ENCODE assay signal across 21 cellular contexts in the genomic region with DNA sequence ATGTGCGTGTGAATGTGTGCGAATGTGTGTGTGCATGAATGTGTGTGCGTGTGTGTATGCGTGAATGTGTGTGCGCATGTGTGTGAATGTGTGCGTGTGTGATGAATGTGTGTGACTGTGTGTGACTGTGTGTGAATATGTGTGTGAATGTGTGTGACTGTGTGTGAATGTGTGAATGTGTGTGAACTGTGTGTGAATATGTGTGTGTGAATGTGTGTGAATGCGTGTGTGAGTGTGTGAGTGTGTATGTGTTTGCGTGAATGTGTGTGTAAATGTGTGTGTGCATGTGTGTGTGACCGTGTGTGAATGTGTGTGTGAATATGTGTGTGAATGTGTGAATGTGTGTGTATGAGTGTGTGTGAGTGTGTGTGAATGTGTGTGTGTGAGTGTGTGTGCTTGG.
DNase-seq lines count a peak whose midpoint lies in the region; ATAC-seq, FAIRE-seq and TF ChIP-seq lines count a peak whose summit lies in the region.
"Had no signal": no experiment of that assay in that cellular context is flagged by ENCODE, and none has a peak within 500 bp of the region (broad histone marks: within the 10 kb centered on the region; RNA-seq: fewer than 3 reads in every experiment).

No MANE protein-coding gene starts in this region.

- no peak for TF ChIP-seq POLR2A in GM12892 (IDR thresholded peaks at IDR 0.05; ENCODE audit: low read depth, low read length)
- no peak for TF ChIP-seq POLR2A in GM12878 (IDR thresholded peaks at IDR 0.05; ENCODE audit: low read depth, low read length)

- H3K4me3 Mint-ChIP-seq in osteocyte (ENCODE audit: unreplicated experiment) = no peak overlapping the region
- H3K4me3 Mint-ChIP-seq: CD4-positive, CD25-positive, alpha-beta regulatory T cell; CD8-positive, alpha-beta memory T cell had no signal

- H3K27ac ChIP-seq in HEK293 (ENCODE audit: extremely low read depth, low read depth, low read length) (no peak overlapping the region), GM12878 (ENCODE audit: control insufficient read depth, insufficient read depth) (no peak overlapping the region), neuronal stem cell (replicated peaks; ENCODE audit: low read length) (no peak overlapping the region), pancreas (no peak overlapping the region)
- H3K27ac ChIP-seq: GM23248 had no signal

- H3K36me3 Mint-ChIP-seq in osteocyte (ENCODE audit: unreplicated experiment) = no peaks in the 10 kb centered on the region
- H3K36me3 Mint-ChIP-seq: CD4-positive, CD25-positive, alpha-beta regulatory T cell; CD8-positive, alpha-beta memory T cell had no signal

- H2BK12ac ChIP-seq in neuronal stem cell (ENCODE audit: low read length) = no peak overlapping the region

- H4K91ac ChIP-seq in neuronal stem cell (ENCODE audit: low read depth, low read length, poor library complexity) = peak overlapping the region; percentile 79

- H3K4me2 ChIP-seq in GM12878 (ENCODE audit: control insufficient read depth, insufficient read depth) (no peak overlapping the region), neuronal stem cell (ENCODE audit: insufficient read depth, low read length, poor library complexity, severe bottlenecking) (no peak overlapping the region)

- H3K9me3 ChIP-seq in HEK293 (ENCODE audit: control insufficient read depth, insufficient read depth, low read depth, low read length) = no peaks in the 10 kb centered on the region
- no peaks in the 10 kb centered on the region for H3K9me3 ChIP-seq in GM12878 (replicated peaks; ENCODE audit: control insufficient read depth, insufficient read depth, low read length)
- peaks cover 0 to 5% of the 10 kb centered on the region in 2 donors for H3K9me3 ChIP-seq in neuronal stem cell (replicated peaks in 1 of 2; ENCODE audit: control insufficient read depth in 2 of 2, insufficient read depth in 1 of 2, low read depth in 1 of 2, low read length in 2 of 2)
- no peaks in the 10 kb centered on the region for H3K9me3 ChIP-seq in pancreas
- H3K9me3 ChIP-seq: BE2C had no signal

- no peak overlapping the region for H3K27ac Mint-ChIP-seq in osteocyte (ENCODE audit: unreplicated experiment)
- H3K27ac Mint-ChIP-seq: CD8-positive, alpha-beta memory T cell had no signal

- H3K9ac ChIP-seq in GM12878 (ENCODE audit: control insufficient read depth, insufficient read depth, low read length) (no peak overlapping the region), neuronal stem cell (ENCODE audit: low read depth, low read length, poor library complexity) (peak overlapping the region; percentile 71)
- H3K9ac ChIP-seq: GM23248 had no signal

- SMC1A ChIA-PET in GM12878 (lab: Charles Lee; ENCODE audit: uncharacterized antibody, unreplicated experiment) = interaction anchor here (2.0 kb wide), 1 partner anchor 15 kb away, joined by 4 read pairs; no protein-coding TSS in a partner anchor

- no peak overlapping the region for H2AK5ac ChIP-seq in neuronal stem cell (ENCODE audit: low read depth, low read length)

- H2BK15ac ChIP-seq in neuronal stem cell (ENCODE audit: low read length) = no peak overlapping the region

- H3K4me1 Mint-ChIP-seq in osteocyte (ENCODE audit: unreplicated experiment) = no peaks in the 10 kb centered on the region
- H3K4me1 Mint-ChIP-seq: CD4-positive, CD25-positive, alpha-beta regulatory T cell; CD8-positive, alpha-beta memory T cell had no signal

- intact Hi-C loops in GM12878 (cut with micrococcal nuclease; ENCODE audit: unreplicated experiment) = no loop called here
- intact Hi-C loops in pancreas (cut with DNase I) = no loop called here

- no peak overlapping the region for H3K23ac ChIP-seq in neuronal stem cell (ENCODE audit: low read depth, low read length, poor library complexity)

- TF ChIP-seq CTCF in HEK293 (tag by site-specific recombination; IDR thresholded peaks at IDR 0.05) (no peak), GM12878 (IDR thresholded peaks at IDR 0.05 in 2 of 3, conservative IDR thresholded peaks at IDR 0.05 in 1 of 3; ENCODE audit: control insufficient read depth in 2 of 3, extremely low read depth in 1 of 3, insufficient read depth in 1 of 3, low read depth in 3 of 3, low read length in 3 of 3) (no peak), osteocyte (IDR thresholded peaks at IDR 0.05) (no peak), pancreas (IDR thresholded peaks at IDR 0.05) (no peak)

- no peak overlapping the region for H4K8ac ChIP-seq in neuronal stem cell (ENCODE audit: low read depth, low read length)

- no peak for ATAC-seq in GM12878
- no peak for ATAC-seq in GM21737 (IDR thresholded peaks at IDR 0.05; ENCODE audit: unreplicated experiment)
- ATAC-seq in pancreas = no peak
- ATAC-seq: HCT116 had no signal

- WGBS in GM12878 (ENCODE audit: insufficient coverage, insufficient replicate concordance, low lambda C conversion rate, missing lambda C conversion rate) = 82% methylated on average over 9 of the region's 9 CpGs
- 100% methylated on average over 1 to 7 of the region's 9 CpGs for WGBS in neuronal stem cell (ENCODE audit: extremely low coverage in 2 of 2, insufficient read length in 2 of 2, insufficient replicate concordance in 1 of 2), 2 donors
- WGBS in pancreas, 2 donors = 84 to 92% methylated on average over 9 of the region's 9 CpGs

- no peak overlapping the region for H2BK120ac ChIP-seq in neuronal stem cell (ENCODE audit: low read depth, low read length)

- H3K27me3 ChIP-seq in GM12878 (replicated peaks in 1 of 2; ENCODE audit: control insufficient read depth in 2 of 2, insufficient read depth in 2 of 2, low read length in 1 of 2) = no peaks in the 10 kb centered on the region
- H3K27me3 ChIP-seq in neuronal stem cell (ENCODE audit: control insufficient read depth in 3 of 3, insufficient read depth in 3 of 3, low read depth in 1 of 3, low read length in 3 of 3) = no peaks in the 10 kb centered on the region
- no peaks in the 10 kb centered on the region for H3K27me3 ChIP-seq in pancreas
- H3K27me3 ChIP-seq: BE2C had no signal

- H3K18ac ChIP-seq in neuronal stem cell (ENCODE audit: low read length) = no peak overlapping the region

- POLR2A ChIA-PET in HEK293 (lab: Yijun Ruan, JAX) (no interaction called here), GM12878 (lab: Charles Lee) (no interaction called here)

- peak overlapping the region; percentile 86 for H3K14ac ChIP-seq in neuronal stem cell (ENCODE audit: low read length)

- TF ChIP-seq RAD21 in GM12878 (IDR thresholded peaks at IDR 0.05; ENCODE audit: insufficient read depth, low read depth, low read length) = no peak

- no peaks in the 10 kb centered on the region for H3K27me3 Mint-ChIP-seq in osteocyte (ENCODE audit: unreplicated experiment)
- H3K27me3 Mint-ChIP-seq: CD4-positive, CD25-positive, alpha-beta regulatory T cell had no signal

- RAD21 ChIA-PET in GM12878 (lab: Charles Lee; ENCODE audit: unreplicated experiment) = no interaction called here

- no peaks in the 10 kb centered on the region for H3K36me3 ChIP-seq in HEK293 (ENCODE audit: control insufficient read depth in 2 of 2, insufficient read depth in 1 of 2, low read length in 2 of 2)
- no peaks in the 10 kb centered on the region for H3K36me3 ChIP-seq in GM12878 (ENCODE audit: control insufficient read depth in 2 of 2, insufficient read depth in 2 of 2, low read length in 1 of 2)
- H3K36me3 ChIP-seq in neuronal stem cell (replicated peaks in 1 of 2; ENCODE audit: control insufficient read depth in 2 of 2, insufficient read depth in 2 of 2, low read length in 2 of 2) = peaks cover 0 to 2% of the 10 kb centered on the region in 2 donors
- no peaks in the 10 kb centered on the region for H3K36me3 ChIP-seq in pancreas
- H3K36me3 ChIP-seq: BE2C had no signal

- no peaks in the 10 kb centered on the region for H3K79me2 ChIP-seq in GM12878 (ENCODE audit: control insufficient read depth, insufficient read depth, low read length)

- no peaks in the 10 kb centered on the region for H3K9me3 Mint-ChIP-seq in osteocyte (ENCODE audit: unreplicated experiment)

- no peak overlapping the region for H2AFZ ChIP-seq in GM12878 (ENCODE audit: control insufficient read depth, low read depth, low read length)
- H2AFZ ChIP-seq in neuronal stem cell (ENCODE audit: low read length) = no peak overlapping the region
- H2AFZ ChIP-seq: GM23248 had no signal

- H4K20me1 ChIP-seq in GM12878 (ENCODE audit: control insufficient read depth, insufficient read depth) = no peaks in the 10 kb centered on the region

- no peak overlapping the region for H2BK5ac ChIP-seq in neuronal stem cell (ENCODE audit: low read length)

- H3K4me1 ChIP-seq in HEK293 (ENCODE audit: control insufficient read depth, insufficient read depth, low read length) (no peaks in the 10 kb centered on the region), GM12878 (ENCODE audit: control insufficient read depth, insufficient read depth, low read length) (no peaks in the 10 kb centered on the region), neuronal stem cell (ENCODE audit: control insufficient read depth in 2 of 2, insufficient read depth in 1 of 2, low read depth in 1 of 2, low read length in 2 of 2) (peaks cover 0 to 2% of the 10 kb centered on the region in 2 donors), pancreas (no peaks in the 10 kb centered on the region)
- H3K4me1 ChIP-seq: BE2C had no signal

- FAIRE-seq in GM12892 (lab: Jason Lieb, UNC) = peak; percentile 78
- FAIRE-seq in GM12878 (lab: Jason Lieb, UNC) = peak; percentile 90
- no peak for FAIRE-seq in pancreas (lab: Jason Lieb, UNC)
- FAIRE-seq: A204.1, D721Med, G401.6, GM19239, H54 had no signal

- DNase-seq in GM12892 (ENCODE audit: insufficient read length) (no peak), GM12878 (ENCODE audit: low read depth, low spot score) (no peak), neuronal stem cell (ENCODE audit: low spot score) (no peak), osteocyte (ENCODE audit: extremely low spot score, unreplicated experiment) (no peak), NCI-H1092 treated with DMSO at 0.1 percent for 48 hours (lab: John Stamatoyannopoulos, UW) (no peak), pancreas (no peak)
- DNase-seq: ACHN; BE2C; C1 segment of cervical spinal cord; CD4-positive, CD25-positive, alpha-beta regulatory T cell; CD8-positive, alpha-beta memory T cell; COR-L47; GM23248 had no signal

- H3K4ac ChIP-seq in neuronal stem cell (ENCODE audit: low read length) = no peak overlapping the region

- TF ChIP-seq EP300 in GM12878 (IDR thresholded peaks at IDR 0.05; ENCODE audit: borderline replicate concordance in 1 of 2, control insufficient read depth in 1 of 2, low read depth in 2 of 2, low read length in 2 of 2) = no peak

- no TSS peak for BruUV-seq in GM12878 (replicated peaks; lab: Mats Ljungman, UMichigan)

- CTCF ChIA-PET in HEK293 (lab: Yijun Ruan, JAX) = no interaction called here
- CTCF ChIA-PET in GM12878 (lab: Yijun Ruan, JAX) = no interaction called here

- no peaks in the 10 kb centered on the region for H3K79me1 ChIP-seq in neuronal stem cell (ENCODE audit: low read depth, low read length)

- no peak overlapping the region for H3K4me3 ChIP-seq in HEK293 (ENCODE audit: low read depth, low read length)
- H3K4me3 ChIP-seq in GM12878 = no peak overlapping the region
- H3K4me3 ChIP-seq in neuronal stem cell (ENCODE audit: low read length in 2 of 2) = peak overlapping the region in 1 of 2 donors; percentile 59
- H3K4me3 ChIP-seq in pancreas = no peak overlapping the region
- H3K4me3 ChIP-seq: GM23248 had no signal

- in situ Hi-C loops in GM12878 (cut with MboI) = no loop called here

TF ChIP-seq in HEK293, 187 proteins besides CTCF, POLR2A, EP300 and RAD21 (continues in another document):
- no peak for TF ChIP-seq ZNF133 (tag by site-specific recombination; IDR thresholded peaks at IDR 0.05)
